ENCODE assay signal across 8 cellular contexts in the genomic region with DNA sequence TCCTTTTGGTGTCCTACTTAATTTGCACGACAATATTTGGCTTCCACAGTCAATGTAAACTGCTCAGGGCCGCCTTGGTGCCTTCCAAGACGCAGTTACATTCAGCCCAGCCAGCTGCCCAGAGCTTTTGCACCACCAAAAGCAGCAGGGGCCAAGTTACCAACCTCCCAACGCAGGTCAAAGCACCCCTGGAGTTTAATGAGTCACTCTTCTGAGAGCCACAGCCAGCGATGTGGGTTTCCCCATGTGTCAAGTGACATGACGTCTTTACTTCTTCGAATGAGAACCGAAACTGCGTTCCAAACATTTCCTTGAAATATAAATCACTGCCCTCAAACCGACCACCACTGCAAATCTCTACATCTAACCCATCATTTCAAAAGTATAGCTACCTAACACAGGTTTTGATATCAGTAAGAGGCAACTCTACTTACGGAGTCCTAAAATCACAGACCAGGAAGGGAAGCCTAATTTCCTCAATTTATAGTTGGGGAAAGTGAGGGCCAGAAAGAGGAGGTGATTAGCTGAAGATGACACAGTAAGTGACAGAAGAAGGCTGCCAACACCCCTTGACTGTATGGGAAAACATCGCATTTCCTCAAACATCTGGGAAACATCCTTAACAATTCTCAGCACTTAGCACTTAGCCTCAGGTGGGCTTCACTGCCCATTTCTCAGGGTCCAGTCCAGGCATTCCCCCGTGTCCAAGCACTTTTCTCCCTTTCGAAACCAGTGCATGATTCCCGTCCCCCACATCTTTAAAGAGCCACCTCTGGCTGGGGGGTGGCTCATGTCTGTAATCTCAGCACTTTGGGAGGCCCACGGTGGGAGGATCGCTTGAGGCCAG. TPM values are rescaled to one million over a fixed set of nuclear protein-coding genes. Genes with fewer than 3 reads are reported as not detected.
DNase-seq lines count a peak whose midpoint lies in the region; ATAC-seq and TF ChIP-seq lines count a peak whose summit lies in the region.

No MANE protein-coding gene starts in this region.

- intact Hi-C loops in CD4-positive, alpha-beta memory T cell (cut with micrococcal nuclease), result loop anchor here (1.0 to 5.0 kb wide), 2 partner anchors 22 to 76 kb away; no protein-coding TSS in a partner anchor
- intact Hi-C loops in body of pancreas (cut with DNase I), result no loop called here

- DNase-seq in CD4-positive, alpha-beta memory T cell, result peak; percentile 67 to 89 (median 74)
- DNase-seq in T-helper 17 cell (peak; percentile 37 to 69 (median 43)), body of pancreas (peak; percentile 26 to 74 (median 46)), midbrain (lab: John Stamatoyannopoulos, UW) (peak; percentile 9), occipital lobe (lab: John Stamatoyannopoulos, UW) (no peak)

- peak overlapping the region in 1 of 2 donors; percentile 41 for H3K4me3 ChIP-seq in CD4-positive, alpha-beta memory T cell (ENCODE audit: low read length in 2 of 2)
- H3K4me3 ChIP-seq in body of pancreas, result no peak overlapping the region

- peak overlapping the region; percentile 86 to 99 (median 95) for H3K27ac Mint-ChIP-seq in CD4-positive, alpha-beta memory T cell
- H3K27ac Mint-ChIP-seq in T-helper 17 cell, result peak overlapping the region; percentile 95
- peak overlapping the region; percentile 92 for H3K27ac Mint-ChIP-seq in stimulated activated naive CD8-positive, alpha-beta T cell treated with anti-CD3 and anti-CD28 coated beads, Interleukin-15, Interleukin-2, amounts not matched to agents 100 ng/mL and 50 ng/mL, for 24 hours

- no peaks in the 10 kb centered on the region for H3K9me3 ChIP-seq in CD4-positive, alpha-beta memory T cell (ENCODE audit: control insufficient read depth in 1 of 2, low read length in 2 of 2)
- no peaks in the 10 kb centered on the region for H3K9me3 ChIP-seq in T-helper 17 cell (ENCODE audit: control insufficient read depth, low read length, poor library complexity, severe bottlenecking)
- no peaks in the 10 kb centered on the region for H3K9me3 ChIP-seq in body of pancreas

- peaks cover 0 to 3% of the 10 kb centered on the region in 2 donors for H3K27me3 Mint-ChIP-seq in CD4-positive, alpha-beta memory T cell
- no peaks in the 10 kb centered on the region for H3K27me3 Mint-ChIP-seq in T-helper 17 cell
- H3K27me3 Mint-ChIP-seq in stimulated activated naive CD8-positive, alpha-beta T cell treated with anti-CD3 and anti-CD28 coated beads, Interleukin-15, Interleukin-2, amounts not matched to agents 100 ng/mL and 50 ng/mL, for 24 hours, result peaks cover 51% of the 10 kb centered on the region

- no peaks in the 10 kb centered on the region for H3K9me3 Mint-ChIP-seq in CD4-positive, alpha-beta memory T cell
- peaks cover 6% of the 10 kb centered on the region for H3K9me3 Mint-ChIP-seq in stimulated activated naive CD8-positive, alpha-beta T cell treated with anti-CD3 and anti-CD28 coated beads, Interleukin-15, Interleukin-2, amounts not matched to agents 100 ng/mL and 50 ng/mL, for 24 hours

- 62 to 72% methylated on average over 17 of the region's 17 CpGs for WGBS in body of pancreas, 2 donors

- CTCF ChIA-PET in CD4-positive, alpha-beta memory T cell (lab: Charles Lee; ENCODE audit: partially characterized antibody), result interaction anchor here (0.7 to 1.5 kb wide), 4 partner anchors 24 to 148 kb away, joined by 3 to 6 read pairs (median 3); partner anchors contain the start of gene MB21D2

- POLR2A ChIA-PET in CD4-positive, alpha-beta memory T cell (lab: Charles Lee; ENCODE audit: partially characterized antibody), result interaction anchor here (2.1 to 5.1 kb wide), 2 partner anchors 22 to 24 kb away, joined by 8 to 45 read pairs; partner anchors contain the start of gene MB21D2

- H3K27me3 ChIP-seq in CD4-positive, alpha-beta memory T cell (ENCODE audit: insufficient read depth, low read length), result no peaks in the 10 kb centered on the region
- H3K27me3 ChIP-seq in body of pancreas, result no peaks in the 10 kb centered on the region

- no peak for TF ChIP-seq POLR2A in body of pancreas (IDR thresholded peaks at IDR 0.05)

- TF ChIP-seq CTCF in body of pancreas (IDR thresholded peaks at IDR 0.05), result no peak

- peak overlapping the region; percentile 63 to 88 (median 78) for H3K4me3 Mint-ChIP-seq in CD4-positive, alpha-beta memory T cell
- peak overlapping the region; percentile 68 for H3K4me3 Mint-ChIP-seq in T-helper 17 cell
- peak overlapping the region; percentile 53 for H3K4me3 Mint-ChIP-seq in stimulated activated naive CD8-positive, alpha-beta T cell treated with anti-CD3 and anti-CD28 coated beads, Interleukin-15, Interleukin-2, amounts not matched to agents 100 ng/mL and 50 ng/mL, for 24 hours

- H3K27ac ChIP-seq in CD4-positive, alpha-beta memory T cell (ENCODE audit: low read depth, low read length), result peak overlapping the region; percentile 68
- H3K27ac ChIP-seq in body of pancreas, result peak overlapping the region in 2 of 4 donors; percentile 24 to 43

- ATAC-seq in GM19468 (IDR thresholded peaks at IDR 0.05; ENCODE audit: extremely low read depth, unreplicated experiment), result peak; percentile 87
- ATAC-seq in HG03457 (IDR thresholded peaks at IDR 0.05; ENCODE audit: unreplicated experiment), result peak; percentile 100
- peak; percentile 95 for ATAC-seq in T-helper 17 cell
- peak; percentile 70 for ATAC-seq in body of pancreas

- H3K36me3 Mint-ChIP-seq in CD4-positive, alpha-beta memory T cell, result no peaks in the 10 kb centered on the region
- no peaks in the 10 kb centered on the region for H3K36me3 Mint-ChIP-seq in T-helper 17 cell (ENCODE audit: low read depth)
- peaks cover 5% of the 10 kb centered on the region for H3K36me3 Mint-ChIP-seq in stimulated activated naive CD8-positive, alpha-beta T cell treated with anti-CD3 and anti-CD28 coated beads, Interleukin-15, Interleukin-2, amounts not matched to agents 100 ng/mL and 50 ng/mL, for 24 hours (ENCODE audit: low read depth)

- H3K4me1 Mint-ChIP-seq in CD4-positive, alpha-beta memory T cell, result peaks cover 29 to 91% (median 63%) of the 10 kb centered on the region in 4 donors
- H3K4me1 Mint-ChIP-seq in T-helper 17 cell, result peaks cover 39% of the 10 kb centered on the region
- peaks cover 87% of the 10 kb centered on the region for H3K4me1 Mint-ChIP-seq in stimulated activated naive CD8-positive, alpha-beta T cell treated with anti-CD3 and anti-CD28 coated beads, Interleukin-15, Interleukin-2, amounts not matched to agents 100 ng/mL and 50 ng/mL, for 24 hours (ENCODE audit: low read depth)

- no peaks in the 10 kb centered on the region for H3K36me3 ChIP-seq in CD4-positive, alpha-beta memory T cell (ENCODE audit: insufficient read depth, low read length)
- no peaks in the 10 kb centered on the region for H3K36me3 ChIP-seq in body of pancreas (replicated peaks in 1 of 2; ENCODE audit: insufficient read depth in 1 of 2, low read depth in 2 of 2)

- peaks cover 98% of the 10 kb centered on the region for H3K4me1 ChIP-seq in CD4-positive, alpha-beta memory T cell (ENCODE audit: insufficient read depth, low read length)
- peaks cover 11% of the 10 kb centered on the region for H3K4me1 ChIP-seq in body of pancreas

RNA-seq across cellular contexts. Expression of gene MB21D2, which starts 24.5 kb away (rescaled TPM):
- 1 to 10 TPM; 3.4 to 3.5 TPM for total RNA-seq in CD4-positive, alpha-beta memory T cell
- 10 to 100 TPM in 1 of 2 donors, 1 to 10 TPM in 1; 8.6 to 17.1 TPM for polyA plus RNA-seq in CD4-positive, alpha-beta memory T cell
- total RNA-seq in T-helper 17 cell (10 to 100 TPM; 10.1 to 12.3 TPM), body of pancreas (1 to 10 TPM in 1 of 2 donors, under 1 TPM in 1; 0.66 to 1.8 TPM), occipital lobe (61.9 TPM)
